1 cellular context compared by ENCODE assay signal in the genomic region with DNA sequence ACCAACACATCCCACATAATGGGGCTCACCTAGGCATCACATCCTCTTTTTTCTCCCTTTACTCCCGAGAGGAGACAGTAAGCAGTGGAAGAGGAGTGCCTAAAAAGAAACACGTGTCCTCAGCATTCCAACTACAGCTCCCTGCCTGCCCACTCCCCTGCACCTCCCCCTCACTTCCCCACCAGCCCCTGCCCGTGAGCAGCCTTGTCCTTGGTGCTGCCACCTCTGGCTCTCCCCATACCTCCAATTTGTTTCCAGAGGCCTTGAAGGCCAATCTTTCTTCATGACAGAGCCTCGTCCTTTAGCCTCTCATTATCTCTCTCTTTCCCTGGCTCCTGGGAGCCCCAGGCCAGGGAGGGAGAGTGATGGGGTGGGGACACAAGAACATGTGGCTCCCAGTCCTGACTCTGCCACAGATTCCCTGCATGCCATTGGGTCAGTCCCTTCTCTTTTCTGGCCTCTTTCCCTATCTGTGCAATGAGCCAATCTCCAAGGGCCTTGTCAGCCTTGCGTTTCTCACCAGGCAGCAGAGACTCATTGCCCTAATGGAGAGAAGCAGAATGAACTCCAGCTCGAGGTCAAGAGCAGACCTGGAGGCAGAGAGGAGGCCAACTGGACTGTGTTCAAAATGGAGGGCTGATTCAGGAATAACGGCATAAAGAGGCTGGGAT.
TF ChIP-seq lines count a peak whose summit lies in the region.

No MANE protein-coding gene starts in this region.

TF ChIP-seq in GM23338, 12 proteins besides CTCF, POLR2A, EP300 and RAD21 (continued from another document):
- TF ChIP-seq, protein P1, sequence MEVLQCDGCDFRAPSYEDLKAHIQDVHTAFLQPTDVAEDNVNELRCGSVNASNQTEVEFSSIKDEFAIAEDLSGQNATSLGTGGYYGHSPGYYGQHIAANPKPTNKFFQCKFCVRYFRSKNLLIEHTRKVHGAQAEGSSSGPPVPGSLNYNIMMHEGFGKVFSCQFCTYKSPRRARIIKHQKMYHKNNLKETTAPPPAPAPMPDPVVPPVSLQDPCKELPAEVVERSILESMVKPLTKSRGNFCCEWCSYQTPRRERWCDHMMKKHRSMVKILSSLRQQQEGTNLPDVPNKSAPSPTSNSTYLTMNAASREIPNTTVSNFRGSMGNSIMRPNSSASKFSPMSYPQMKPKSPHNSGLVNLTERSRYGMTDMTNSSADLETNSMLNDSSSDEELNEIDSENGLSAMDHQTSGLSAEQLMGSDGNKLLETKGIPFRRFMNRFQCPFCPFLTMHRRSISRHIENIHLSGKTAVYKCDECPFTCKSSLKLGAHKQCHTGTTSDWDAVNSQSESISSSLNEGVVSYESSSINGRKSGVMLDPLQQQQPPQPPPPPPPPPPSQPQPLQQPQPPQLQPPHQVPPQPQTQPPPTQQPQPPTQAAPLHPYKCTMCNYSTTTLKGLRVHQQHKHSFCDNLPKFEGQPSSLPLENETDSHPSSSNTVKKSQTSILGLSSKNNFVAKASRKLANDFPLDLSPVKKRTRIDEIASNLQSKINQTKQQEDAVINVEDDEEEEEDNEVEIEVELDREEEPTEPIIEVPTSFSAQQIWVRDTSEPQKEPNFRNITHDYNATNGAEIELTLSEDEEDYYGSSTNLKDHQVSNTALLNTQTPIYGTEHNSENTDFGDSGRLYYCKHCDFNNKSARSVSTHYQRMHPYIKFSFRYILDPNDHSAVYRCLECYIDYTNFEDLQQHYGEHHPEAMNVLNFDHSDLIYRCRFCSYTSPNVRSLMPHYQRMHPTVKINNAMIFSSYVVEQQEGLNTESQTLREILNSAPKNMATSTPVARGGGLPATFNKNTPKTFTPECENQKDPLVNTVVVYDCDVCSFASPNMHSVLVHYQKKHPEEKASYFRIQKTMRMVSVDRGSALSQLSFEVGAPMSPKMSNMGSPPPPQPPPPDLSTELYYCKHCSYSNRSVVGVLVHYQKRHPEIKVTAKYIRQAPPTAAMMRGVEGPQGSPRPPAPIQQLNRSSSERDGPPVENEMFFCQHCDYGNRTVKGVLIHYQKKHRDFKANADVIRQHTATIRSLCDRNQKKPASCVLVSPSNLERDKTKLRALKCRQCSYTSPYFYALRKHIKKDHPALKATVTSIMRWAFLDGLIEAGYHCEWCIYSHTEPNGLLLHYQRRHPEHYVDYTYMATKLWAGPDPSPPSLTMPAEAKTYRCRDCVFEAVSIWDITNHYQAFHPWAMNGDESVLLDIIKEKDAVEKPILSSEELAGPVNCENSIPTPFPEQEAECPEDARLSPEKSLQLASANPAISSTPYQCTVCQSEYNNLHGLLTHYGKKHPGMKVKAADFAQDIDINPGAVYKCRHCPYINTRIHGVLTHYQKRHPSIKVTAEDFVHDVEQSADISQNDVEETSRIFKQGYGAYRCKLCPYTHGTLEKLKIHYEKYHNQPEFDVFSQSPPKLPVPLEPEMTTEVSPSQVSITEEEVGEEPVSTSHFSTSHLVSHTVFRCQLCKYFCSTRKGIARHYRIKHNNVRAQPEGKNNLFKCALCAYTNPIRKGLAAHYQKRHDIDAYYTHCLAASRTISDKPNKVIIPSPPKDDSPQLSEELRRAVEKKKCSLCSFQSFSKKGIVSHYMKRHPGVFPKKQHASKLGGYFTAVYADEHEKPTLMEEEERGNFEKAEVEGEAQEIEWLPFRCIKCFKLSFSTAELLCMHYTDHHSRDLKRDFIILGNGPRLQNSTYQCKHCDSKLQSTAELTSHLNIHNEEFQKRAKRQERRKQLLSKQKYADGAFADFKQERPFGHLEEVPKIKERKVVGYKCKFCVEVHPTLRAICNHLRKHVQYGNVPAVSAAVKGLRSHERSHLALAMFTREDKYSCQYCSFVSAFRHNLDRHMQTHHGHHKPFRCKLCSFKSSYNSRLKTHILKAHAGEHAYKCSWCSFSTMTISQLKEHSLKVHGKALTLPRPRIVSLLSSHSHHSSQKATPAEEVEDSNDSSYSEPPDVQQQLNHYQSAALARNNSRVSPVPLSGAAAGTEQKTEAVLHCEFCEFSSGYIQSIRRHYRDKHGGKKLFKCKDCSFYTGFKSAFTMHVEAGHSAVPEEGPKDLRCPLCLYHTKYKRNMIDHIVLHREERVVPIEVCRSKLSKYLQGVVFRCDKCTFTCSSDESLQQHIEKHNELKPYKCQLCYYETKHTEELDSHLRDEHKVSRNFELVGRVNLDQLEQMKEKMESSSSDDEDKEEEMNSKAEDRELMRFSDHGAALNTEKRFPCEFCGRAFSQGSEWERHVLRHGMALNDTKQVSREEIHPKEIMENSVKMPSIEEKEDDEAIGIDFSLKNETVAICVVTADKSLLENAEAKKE (CRISPR knock-in tag; IDR thresholded peaks at IDR 0.05) = no peak
- TF ChIP-seq JUNB (IDR thresholded peaks at IDR 0.05; ENCODE audit: unreplicated experiment) (no peak), ZNF114 (CRISPR knock-in tag; IDR thresholded peaks at IDR 0.05) (no peak), ZNF331 (CRISPR knock-in tag; IDR thresholded peaks at IDR 0.05; ENCODE audit: low read depth) (no peak), STAT1 (IDR thresholded peaks at IDR 0.05; ENCODE audit: unreplicated experiment) (no peak), EZH2phosphoT487 (IDR thresholded peaks at IDR 0.05; ENCODE audit: unreplicated experiment) (no peak), NANOG (IDR thresholded peaks at IDR 0.05; ENCODE audit: borderline replicate concordance) (no peak)
- TF ChIP-seq, protein P2, sequence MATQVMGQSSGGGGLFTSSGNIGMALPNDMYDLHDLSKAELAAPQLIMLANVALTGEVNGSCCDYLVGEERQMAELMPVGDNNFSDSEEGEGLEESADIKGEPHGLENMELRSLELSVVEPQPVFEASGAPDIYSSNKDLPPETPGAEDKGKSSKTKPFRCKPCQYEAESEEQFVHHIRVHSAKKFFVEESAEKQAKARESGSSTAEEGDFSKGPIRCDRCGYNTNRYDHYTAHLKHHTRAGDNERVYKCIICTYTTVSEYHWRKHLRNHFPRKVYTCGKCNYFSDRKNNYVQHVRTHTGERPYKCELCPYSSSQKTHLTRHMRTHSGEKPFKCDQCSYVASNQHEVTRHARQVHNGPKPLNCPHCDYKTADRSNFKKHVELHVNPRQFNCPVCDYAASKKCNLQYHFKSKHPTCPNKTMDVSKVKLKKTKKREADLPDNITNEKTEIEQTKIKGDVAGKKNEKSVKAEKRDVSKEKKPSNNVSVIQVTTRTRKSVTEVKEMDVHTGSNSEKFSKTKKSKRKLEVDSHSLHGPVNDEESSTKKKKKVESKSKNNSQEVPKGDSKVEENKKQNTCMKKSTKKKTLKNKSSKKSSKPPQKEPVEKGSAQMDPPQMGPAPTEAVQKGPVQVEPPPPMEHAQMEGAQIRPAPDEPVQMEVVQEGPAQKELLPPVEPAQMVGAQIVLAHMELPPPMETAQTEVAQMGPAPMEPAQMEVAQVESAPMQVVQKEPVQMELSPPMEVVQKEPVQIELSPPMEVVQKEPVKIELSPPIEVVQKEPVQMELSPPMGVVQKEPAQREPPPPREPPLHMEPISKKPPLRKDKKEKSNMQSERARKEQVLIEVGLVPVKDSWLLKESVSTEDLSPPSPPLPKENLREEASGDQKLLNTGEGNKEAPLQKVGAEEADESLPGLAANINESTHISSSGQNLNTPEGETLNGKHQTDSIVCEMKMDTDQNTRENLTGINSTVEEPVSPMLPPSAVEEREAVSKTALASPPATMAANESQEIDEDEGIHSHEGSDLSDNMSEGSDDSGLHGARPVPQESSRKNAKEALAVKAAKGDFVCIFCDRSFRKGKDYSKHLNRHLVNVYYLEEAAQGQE (IDR thresholded peaks at IDR 0.05; ENCODE audit: unreplicated experiment) = no peak
- TF ChIP-seq, protein P3, sequence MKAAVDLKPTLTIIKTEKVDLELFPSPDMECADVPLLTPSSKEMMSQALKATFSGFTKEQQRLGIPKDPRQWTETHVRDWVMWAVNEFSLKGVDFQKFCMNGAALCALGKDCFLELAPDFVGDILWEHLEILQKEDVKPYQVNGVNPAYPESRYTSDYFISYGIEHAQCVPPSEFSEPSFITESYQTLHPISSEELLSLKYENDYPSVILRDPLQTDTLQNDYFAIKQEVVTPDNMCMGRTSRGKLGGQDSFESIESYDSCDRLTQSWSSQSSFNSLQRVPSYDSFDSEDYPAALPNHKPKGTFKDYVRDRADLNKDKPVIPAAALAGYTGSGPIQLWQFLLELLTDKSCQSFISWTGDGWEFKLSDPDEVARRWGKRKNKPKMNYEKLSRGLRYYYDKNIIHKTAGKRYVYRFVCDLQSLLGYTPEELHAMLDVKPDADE (IDR thresholded peaks at IDR 0.05) = no peak
TF ChIP-seq in GM23338: peak in this region for 0.
